1 cellular context compared by ENCODE assay signal in genomic region chr1:51729824-51730284, GRCh38.
A peak's percentile ranks its signal among the peaks of the same experiment; 100 is the strongest.
TF ChIP-seq lines count a peak whose summit lies in the region.

No MANE protein-coding gene starts in this region.

TF ChIP-seq in K562, 482 proteins besides CTCF, POLR2A, EP300 and RAD21 (continued from another document and continues in another):
- TF ChIP-seq DEAF1 (CRISPR knock-in tag; IDR thresholded peaks at IDR 0.05), result no peak
- no peak for TF ChIP-seq RBM15 (IDR thresholded peaks at IDR 0.05; ENCODE audit: insufficient read depth, low read length)
- TF ChIP-seq ID3 (CRISPR knock-in tag; IDR thresholded peaks at IDR 0.05), result no peak
- 0 out of 2 replicates have a peak, but pooled peaks have one; percentile 21 for TF ChIP-seq ID3 (tag; IDR thresholded peaks at IDR 0.05)
- TF ChIP-seq PRDM10 (IDR thresholded peaks at IDR 0.05; ENCODE audit: partially characterized antibody), result peak; percentile 23
- TF ChIP-seq ATF6 (CRISPR knock-in tag; IDR thresholded peaks at IDR 0.05), result no peak
- TF ChIP-seq ARID2 (IDR thresholded peaks at IDR 0.05), result no peak
- no peak for TF ChIP-seq REST (CRISPR knock-in tag; IDR thresholded peaks at IDR 0.05; ENCODE audit: low read depth)
- TF ChIP-seq PTTG1 (tag; IDR thresholded peaks at IDR 0.05; ENCODE audit: low read depth), result no peak
- TF ChIP-seq SUPT5H (IDR thresholded peaks at IDR 0.05), result peak; percentile 65
- no peak for TF ChIP-seq JUNB (CRISPR knock-in tag; conservative IDR thresholded peaks at IDR 0.05)
- no peak for TF ChIP-seq SOX6 (IDR thresholded peaks at IDR 0.05)
- no peak for TF ChIP-seq CHD4 (IDR thresholded peaks at IDR 0.05; ENCODE audit: insufficient read depth, insufficient replicate concordance, low read depth, low read length, poor library complexity, severe bottlenecking)
- no peak for TF ChIP-seq E4F1 (CRISPR knock-in tag; IDR thresholded peaks at IDR 0.05; ENCODE audit: borderline replicate concordance)
- peak; percentile 36; the same call in 1 of the 2 replicates for TF ChIP-seq HBP1 (CRISPR knock-in tag; IDR thresholded peaks at IDR 0.05)
- 0 out of 2 replicates have a peak, but pooled peaks have one; percentile 50 for TF ChIP-seq NFRKB (IDR thresholded peaks at IDR 0.05; ENCODE audit: low read depth)
- TF ChIP-seq PYGO2 (tag; IDR thresholded peaks at IDR 0.05), result no peak
- TF ChIP-seq ZNF507 (tag; conservative IDR thresholded peaks at IDR 0.05), result no peak
- no peak for TF ChIP-seq ZNF561 (CRISPR knock-in tag; conservative IDR thresholded peaks at IDR 0.05)
- TF ChIP-seq ZC3H11A (IDR thresholded peaks at IDR 0.05; ENCODE audit: low read depth, low read length), result no peak
- TF ChIP-seq MTA3 (IDR thresholded peaks at IDR 0.05; ENCODE audit: borderline replicate concordance), result peak; percentile 12; the same call in 1 of the 2 replicates
- TF ChIP-seq ERF (CRISPR knock-in tag; IDR thresholded peaks at IDR 0.05), result 0 out of 2 replicates have a peak, but pooled peaks have one; percentile 49
- no peak for TF ChIP-seq CBX5 (IDR thresholded peaks at IDR 0.05; ENCODE audit: borderline replicate concordance, low read depth)
- TF ChIP-seq ZNF584 (CRISPR knock-in tag; IDR thresholded peaks at IDR 0.05; ENCODE audit: low read depth), result no peak
- TF ChIP-seq ZNF280A (IDR thresholded peaks at IDR 0.05; ENCODE audit: low read depth, partially characterized antibody), result no peak
- TF ChIP-seq SRSF1 (IDR thresholded peaks at IDR 0.05; ENCODE audit: low read depth, low read length), result no peak
- TF ChIP-seq HDAC1 (IDR thresholded peaks at IDR 0.05), result peak in 1 of 2 experiments; percentile 63; a peak in 1 of 4 replicates
- TF ChIP-seq HDAC6 (IDR thresholded peaks at IDR 0.05; ENCODE audit: low read depth, low read length), result no peak
- no peak for TF ChIP-seq ZBTB49 (CRISPR knock-in tag; IDR thresholded peaks at IDR 0.05; ENCODE audit: borderline replicate concordance)
- no peak for TF ChIP-seq ZNF274 (IDR thresholded peaks at IDR 0.05; ENCODE audit: borderline replicate concordance, low read depth, low read length)
- no peak for TF ChIP-seq E2F4 (CRISPR knock-in tag; IDR thresholded peaks at IDR 0.05; ENCODE audit: low read depth)
- TF ChIP-seq ZNF232 (CRISPR knock-in tag; IDR thresholded peaks at IDR 0.05), result no peak
- TF ChIP-seq CGGBP1 (CRISPR knock-in tag; IDR thresholded peaks at IDR 0.05), result 0 out of 2 replicates have a peak, but pooled peaks have one; percentile 80
